Comparison of ENCODE assay signal across 8 cellular contexts in the genomic region with DNA sequence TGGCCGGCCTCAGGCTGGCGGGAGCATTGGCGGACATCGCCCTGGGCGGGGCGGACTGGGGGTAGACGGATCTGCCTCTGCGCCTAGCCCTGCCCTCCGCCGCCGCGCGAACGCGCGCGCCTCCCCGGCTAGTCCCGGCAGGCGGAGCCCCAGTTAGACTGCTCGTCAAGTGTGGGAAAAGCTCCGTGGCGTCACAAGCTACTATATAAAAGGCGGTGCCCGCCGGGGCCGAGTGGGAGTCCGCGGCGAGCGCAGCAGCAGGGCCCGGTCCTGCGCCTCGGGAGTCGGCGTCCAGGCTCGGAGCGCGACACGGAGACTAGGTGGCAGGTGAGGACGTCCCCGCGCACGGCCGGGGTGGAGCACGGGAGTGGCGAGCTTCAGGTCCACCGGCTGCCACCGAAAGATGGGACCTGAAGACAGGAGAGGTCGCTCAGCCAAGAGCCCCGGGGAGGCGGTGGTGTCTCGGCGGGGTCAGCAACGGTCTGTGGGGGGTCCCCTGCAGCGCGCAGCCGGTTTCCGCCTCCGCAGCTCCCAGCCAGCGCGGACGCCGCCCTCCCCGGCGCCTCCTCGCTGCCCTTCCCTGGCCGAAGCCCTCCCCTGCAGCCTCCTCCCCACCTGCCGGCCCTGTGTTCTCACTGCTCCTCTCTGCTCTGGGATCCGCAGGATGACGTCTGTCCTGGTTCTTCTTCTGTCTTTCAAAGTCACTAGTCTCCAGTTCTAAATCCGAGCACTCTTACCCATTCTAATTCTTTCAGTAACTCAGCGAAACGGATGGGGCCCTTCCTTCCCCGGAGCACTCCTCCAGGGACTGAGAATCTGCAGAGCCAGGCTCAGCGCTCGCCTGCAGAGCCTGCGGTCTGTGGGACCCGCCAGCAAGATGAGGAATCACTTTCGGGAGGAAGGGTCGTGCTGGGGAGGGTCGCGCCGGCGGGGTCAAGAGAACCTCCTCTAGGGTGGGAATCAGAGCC. TPM values are rescaled to one million over a fixed set of nuclear protein-coding genes. Genes with fewer than 3 reads are reported as not detected.
DNase-seq lines count a peak whose midpoint lies in the region; TF ChIP-seq lines count a peak whose summit lies in the region.

No MANE protein-coding gene starts in this region.

- TF ChIP-seq POLR2A in prostate gland (IDR thresholded peaks at IDR 0.05): peak; percentile 98

- H3K4me3 ChIP-seq in left ventricle myocardium inferior (peak overlapping the region; percentile 91), prostate gland (peak overlapping the region; percentile 73 to 75)

- no peaks in the 10 kb centered on the region for H3K27me3 ChIP-seq in left ventricle myocardium inferior (ENCODE audit: low read depth)
- no peaks in the 10 kb centered on the region for H3K27me3 ChIP-seq in prostate gland (replicated peaks; ENCODE audit: insufficient read depth)

- WGBS in prostate gland: under 1% methylated on average over 85 of the region's 85 CpGs

- TF ChIP-seq CTCF in GM10266 (IDR thresholded peaks at IDR 0.05; ENCODE audit: control insufficient read depth, insufficient read depth, low read depth, missing control alignments) (no peak), HFFc6 (IDR thresholded peaks at IDR 0.05) (peak; percentile 26), left ventricle myocardium inferior (IDR thresholded peaks at IDR 0.05; ENCODE audit: borderline replicate concordance) (peak; percentile 18), prostate gland (IDR thresholded peaks at IDR 0.05) (peak in 2 of 4 experiments; percentile 22 to 42)

- H3K27ac ChIP-seq in left ventricle myocardium inferior (replicated peaks) (peak overlapping the region; percentile 98), prostate gland (peak overlapping the region; percentile 89 to 91)

- no peaks in the 10 kb centered on the region; the same call in 1 of the 2 replicates for H3K27me3 Mint-ChIP-seq in HFFc6 (ENCODE audit: insufficient read depth)
- no peaks in the 10 kb centered on the region for H3K27me3 Mint-ChIP-seq in T-helper 1 cell treated with Interleukin-12 subunit alpha and Interleukin-12 subunit beta and Interleukin-4 antibody, amounts not matched to agents 30 μg/mL and 1 μg/mL, for 36 hours (ENCODE audit: low read depth)

- H3K9me3 ChIP-seq in left ventricle myocardium inferior (replicated peaks): no peaks in the 10 kb centered on the region
- H3K9me3 ChIP-seq in prostate gland: no peaks in the 10 kb centered on the region

- peaks cover 14% of the 10 kb centered on the region for H3K36me3 Mint-ChIP-seq in HFFc6 (ENCODE audit: low read depth)
- peaks cover 4% of the 10 kb centered on the region for H3K36me3 Mint-ChIP-seq in T-helper 1 cell treated with Interleukin-12 subunit alpha and Interleukin-12 subunit beta and Interleukin-4 antibody, amounts not matched to agents 30 μg/mL and 1 μg/mL, for 36 hours (ENCODE audit: low read depth)

- H3K27ac Mint-ChIP-seq in HFFc6: peak overlapping the region; percentile 80
- peak overlapping the region; percentile 89 for H3K27ac Mint-ChIP-seq in T-helper 1 cell treated with Interleukin-12 subunit alpha and Interleukin-12 subunit beta and Interleukin-4 antibody, amounts not matched to agents 30 μg/mL and 1 μg/mL, for 36 hours

- H3K36me3 ChIP-seq in left ventricle myocardium inferior (no peaks in the 10 kb centered on the region), prostate gland (no peaks in the 10 kb centered on the region)

- intact Hi-C loops in left ventricle myocardium inferior (cut with micrococcal nuclease): no loop called here
- intact Hi-C loops in prostate gland (cut with DNase I): no loop called here

- H3K4me3 Mint-ChIP-seq in HFFc6: peak overlapping the region; percentile 93
- peak overlapping the region; percentile 91 for H3K4me3 Mint-ChIP-seq in T-helper 1 cell treated with Interleukin-12 subunit alpha and Interleukin-12 subunit beta and Interleukin-4 antibody, amounts not matched to agents 30 μg/mL and 1 μg/mL, for 36 hours

- H3K4me1 ChIP-seq in left ventricle myocardium inferior (peaks cover 44% of the 10 kb centered on the region), prostate gland (replicated peaks) (no peaks in the 10 kb centered on the region)

- DNase-seq in GM10266 (ENCODE audit: extremely low spot score): peak; percentile 92
- DNase-seq in HFFc6: peak; percentile 94
- peak; percentile 83 for DNase-seq in NCI-H1105 treated with DMSO at 0.1 percent for 48 hours (lab: John Stamatoyannopoulos, UW)
- peak; percentile 84 for DNase-seq in amniotic stem cell (lab: John Stamatoyannopoulos, UW)
- peak; percentile 97 for DNase-seq in left ventricle myocardium inferior
- DNase-seq in prostate gland (ENCODE audit: low spot score): peak; percentile 93
- DNase-seq in ureter (ENCODE audit: low spot score): peak; percentile 95

- H3K9me3 Mint-ChIP-seq in HFFc6: no peaks in the 10 kb centered on the region
- H3K9me3 Mint-ChIP-seq in T-helper 1 cell treated with Interleukin-12 subunit alpha and Interleukin-12 subunit beta and Interleukin-4 antibody, amounts not matched to agents 30 μg/mL and 1 μg/mL, for 36 hours: no peaks in the 10 kb centered on the region

- H3K4me1 Mint-ChIP-seq in HFFc6 (ENCODE audit: low read depth): peaks cover 56% of the 10 kb centered on the region
- peaks cover 40% of the 10 kb centered on the region for H3K4me1 Mint-ChIP-seq in T-helper 1 cell treated with Interleukin-12 subunit alpha and Interleukin-12 subunit beta and Interleukin-4 antibody, amounts not matched to agents 30 μg/mL and 1 μg/mL, for 36 hours (ENCODE audit: low read depth)

RNA-seq across cellular contexts. Expression of a gene that starts 4.3 kb away (rescaled TPM):
- 10 to 100 TPM; 19.9 to 24.9 (median 22.2) TPM for total RNA-seq in HFFc6 (2021; fragmentation: NEBNext Ultra II Directional; extraction: Animal tissue kit (Norgen Biotek cat#: 25700))
- 6.2 TPM for total RNA-seq in left ventricle myocardium inferior
- 10 to 100 TPM; 21.3 to 23.0 TPM for total RNA-seq in prostate gland
- 28.4 TPM for total RNA-seq in ureter

RNA-seq across cellular contexts. Expression of a gene that starts 54.5 kb away (rescaled TPM):
- 10 to 100 TPM in 5 of 6 experiments, 1 to 10 TPM in 1; 9.3 to 14.6 (median 11.9) TPM for total RNA-seq in HFFc6 (2021; fragmentation: NEBNext Ultra II Directional; extraction: Animal tissue kit (Norgen Biotek cat#: 25700))
- total RNA-seq in left ventricle myocardium inferior (15.5 TPM), prostate gland (10 to 100 TPM; 16.5 to 17.7 TPM), ureter (35.6 TPM)

Comparison
In these comparisons a context has a peak if more than half of its experiments do, and no peak if none do; other contexts are left out.
1. Peak in every context shown above with its lines: DNase-seq, H3K4me3 ChIP-seq and H3K27ac ChIP-seq.